Comparison of ENCODE assay signal across 8 cellular contexts in the genomic region with DNA sequence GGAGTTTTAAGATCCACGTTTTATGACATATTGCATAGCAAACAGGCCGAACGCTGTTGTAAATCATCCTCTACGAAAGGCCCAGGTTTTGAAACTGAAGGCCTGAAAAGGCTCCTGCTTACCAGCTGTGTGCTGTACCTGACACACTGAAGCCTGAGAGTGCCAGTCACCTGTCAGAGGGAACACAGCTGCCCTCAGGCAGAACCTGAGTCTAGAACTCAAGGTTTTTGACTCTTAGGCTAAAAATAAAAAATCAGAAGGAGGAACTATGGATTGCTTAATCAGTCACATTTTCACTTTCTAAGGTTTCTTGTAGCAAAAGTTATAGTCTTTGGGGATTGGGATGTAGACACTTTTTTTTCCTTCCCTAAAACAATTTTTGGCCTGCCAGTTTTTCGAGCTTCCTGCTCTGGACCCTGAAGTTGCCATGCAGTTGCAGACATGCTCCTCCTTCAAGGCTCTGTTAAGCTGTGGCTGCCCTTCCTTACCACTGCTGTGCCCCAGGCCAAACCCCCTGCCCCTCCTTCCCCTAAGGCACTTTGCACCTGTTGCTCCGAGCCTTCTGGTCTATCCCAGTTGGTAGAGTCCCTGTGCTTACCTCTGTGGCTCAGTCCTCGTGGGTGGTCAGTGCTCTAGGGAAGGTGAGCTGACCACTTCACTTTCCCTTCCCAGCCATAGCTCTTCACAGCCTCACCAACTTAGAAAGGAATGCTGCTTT. TPM values are rescaled to one million over a fixed set of nuclear protein-coding genes. Genes with fewer than 3 reads are reported as not detected.
DNase-seq lines count a peak whose midpoint lies in the region; ATAC-seq and TF ChIP-seq lines count a peak whose summit lies in the region.

No MANE protein-coding gene starts in this region.

- H3K27me3 ChIP-seq in GM23248 (replicated peaks; ENCODE audit: insufficient read depth) (no peaks in the 10 kb centered on the region), OCI-LY3 (ENCODE audit: low read depth, low read length) (no peaks in the 10 kb centered on the region), foreskin keratinocyte (no peaks in the 10 kb centered on the region), gastrocnemius medialis (no peaks in the 10 kb centered on the region), MG63 (no peaks in the 10 kb centered on the region)

- H3K4me3 ChIP-seq in GM23248 (no peak overlapping the region; the same call in 1 of the 2 replicates), OCI-LY3 (ENCODE audit: low read length) (peak overlapping the region; percentile 60), gastrocnemius medialis (no peak overlapping the region), MG63 (no peak overlapping the region)

- H3K4me1 ChIP-seq in GM23248 (ENCODE audit: insufficient read depth) (peaks cover 54% of the 10 kb centered on the region), OCI-LY3 (ENCODE audit: low read length) (peaks cover 43% of the 10 kb centered on the region), foreskin keratinocyte (peaks cover 31% of the 10 kb centered on the region), gastrocnemius medialis (peaks cover 44 to 46% of the 10 kb centered on the region in 2 donors)

- peak overlapping the region; percentile 40 for H3K4me2 ChIP-seq in GM23248 (ENCODE audit: unreplicated experiment)
- H3K4me2 ChIP-seq in OCI-LY3 (ENCODE audit: low read length): peak overlapping the region; percentile 92

- no peaks in the 10 kb centered on the region for H4K20me1 ChIP-seq in GM23248 (ENCODE audit: insufficient read depth)
- H4K20me1 ChIP-seq in OCI-LY3 (ENCODE audit: insufficient read depth, low read length): peaks cover 27% of the 10 kb centered on the region

- in situ Hi-C loops in GM23248 (cut with MboI): loop anchor here (10.0 kb wide), 1 partner anchor 145 kb away; no protein-coding TSS in a partner anchor
- in situ Hi-C loops in gastrocnemius medialis (cut with MboI; ENCODE audit: low sequenced_read_pairs in 4 of 4): loop anchor here (5.0 to 25.0 kb wide), 7 partner anchors 65 to 455 kb away; a partner anchor contains a TSS

- POLR2A ChIA-PET in GM10248 (lab: Yijun Ruan, JAX): interaction anchor here (1.1 kb wide), 1 partner anchor 184 kb away, joined by 4 read pairs; a partner anchor contains a TSS

- H2AFZ ChIP-seq in GM23248 (no peak overlapping the region), OCI-LY3 (ENCODE audit: low read depth, low read length) (no peak overlapping the region)

- intact Hi-C loops in gastrocnemius medialis (cut with DNase I; ENCODE audit: low total_unique reads): loop anchor here (2.0 to 10.0 kb wide), 3 partner anchors 55 to 595 kb away; a partner anchor contains a TSS

- no peak for TF ChIP-seq POLR2A in gastrocnemius medialis (IDR thresholded peaks at IDR 0.05)

- peak overlapping the region; percentile 64 for H3K27ac ChIP-seq in GM23248
- peak overlapping the region; percentile 69 for H3K27ac ChIP-seq in OCI-LY3 (ENCODE audit: low read length)
- no peak overlapping the region for H3K27ac ChIP-seq in foreskin keratinocyte
- peak overlapping the region; percentile 35 to 72 (median 50) for H3K27ac ChIP-seq in gastrocnemius medialis

- TF ChIP-seq CTCF in OCI-LY3 (IDR thresholded peaks at IDR 0.05; ENCODE audit: low read depth, low read length) (no peak), foreskin keratinocyte (conservative IDR thresholded peaks at IDR 0.05) (no peak), gastrocnemius medialis (IDR thresholded peaks at IDR 0.05 in 4 of 5, conservative IDR thresholded peaks at IDR 0.05 in 1 of 5) (no peak), GM10248 (IDR thresholded peaks at IDR 0.05; ENCODE audit: control extremely low read depth, extremely low read depth, low read depth, missing control alignments) (no peak)

- H3K79me2 ChIP-seq in GM23248 (ENCODE audit: insufficient read depth): peaks cover 89% of the 10 kb centered on the region
- H3K79me2 ChIP-seq in OCI-LY3 (ENCODE audit: low read length): peaks cover 35% of the 10 kb centered on the region

- 73 to 81% methylated on average over 6 to 7 of the region's 7 CpGs for WGBS in GM23248 (ENCODE audit: low coverage in 1 of 2, low lambda C conversion rate in 2 of 2, missing lambda C conversion rate in 2 of 2), 2 experiments

- ATAC-seq in foreskin keratinocyte: peak; percentile 43
- ATAC-seq in gastrocnemius medialis: peak; percentile 53 to 55
- no peak for ATAC-seq in HG03045 (IDR thresholded peaks at IDR 0.05; ENCODE audit: unreplicated experiment)

- DNase-seq in GM23248: no peak
- DNase-seq in foreskin keratinocyte: no peak
- peak; percentile 11 to 27 for DNase-seq in gastrocnemius medialis
- no peak for DNase-seq in foreskin melanocyte
- DNase-seq in GM10248 (ENCODE audit: extremely low spot score): no peak
- no peak for DNase-seq in MG63

- H3K36me3 ChIP-seq in GM23248 (ENCODE audit: low read depth): peaks cover 8% of the 10 kb centered on the region; the same call in 1 of the 2 replicates
- peaks cover 12% of the 10 kb centered on the region for H3K36me3 ChIP-seq in OCI-LY3 (replicated peaks; ENCODE audit: low read depth, low read length)
- peaks cover 0 to 17% of the 10 kb centered on the region in 2 donors for H3K36me3 ChIP-seq in gastrocnemius medialis
- peaks cover 5% of the 10 kb centered on the region for H3K36me3 ChIP-seq in MG63

- CTCF ChIA-PET in GM10248 (lab: Yijun Ruan, JAX): interaction anchor here (0.8 to 7.8 kb wide), 70 partner anchors 8 to 602 kb away, joined by 3 to 186 read pairs (median 6); a partner anchor contains a TSS

- H3K9me3 ChIP-seq in GM23248 (ENCODE audit: low read depth) (no peaks in the 10 kb centered on the region), OCI-LY3 (ENCODE audit: insufficient read depth, low read length) (no peaks in the 10 kb centered on the region), gastrocnemius medialis (no peaks in the 10 kb centered on the region), MG63 (no peaks in the 10 kb centered on the region)

- peaks cover 65% of the 10 kb centered on the region for H3F3A ChIP-seq in GM23248 (ENCODE audit: insufficient read depth)

- H3K9ac ChIP-seq in GM23248 (no peak overlapping the region; the same call in 1 of the 2 replicates), OCI-LY3 (ENCODE audit: low read length) (peak overlapping the region; percentile 39)

- no peaks in the 10 kb centered on the region for H3K9me2 ChIP-seq in GM23248 (ENCODE audit: insufficient read depth)

RNA-seq across cellular contexts. Expression of a gene that starts 56.6 kb away (rescaled TPM):
- total RNA-seq in GM23248 (2014; rRNA removed; shearing (Covaris generic)): 12.6 and 16.7 TPM in 2 replicates
- polyA plus RNA-seq in GM23248 (2016; fragmentation: Nextera tagmentation; extraction: Ambion mirVana): 7.4 and 7.8 TPM in 2 replicates
- total RNA-seq in foreskin keratinocyte: 11.5 and 13.3 TPM in 2 replicates
- polyA plus RNA-seq in foreskin keratinocyte: 3.1 and 4.1 TPM in 2 replicates
- total RNA-seq in gastrocnemius medialis: 10 to 100 TPM in 1 of 4 donors, 1 to 10 TPM in 3; 5.7 to 12.2 (median 7.0) TPM
- 5.0 and 19.1 TPM in 2 replicates for total RNA-seq in MG63 (2014; rRNA removed; shearing (Covaris generic); ENCODE audit: low replicate concordance)

RNA-seq across cellular contexts. Expression of a gene that starts 56.6 kb away (rescaled TPM):
- total RNA-seq in GM23248 (2014; rRNA removed; shearing (Covaris generic)): 87.4 and 90.5 TPM in 2 replicates
- polyA plus RNA-seq in GM23248 (2016; fragmentation: Nextera tagmentation; extraction: Ambion mirVana) (31.9 and 32.7 TPM in 2 replicates), foreskin keratinocyte (3.5 and 4.1 TPM in 2 replicates)
- total RNA-seq in foreskin keratinocyte (13.9 and 20.1 TPM in 2 replicates), gastrocnemius medialis (1 to 10 TPM in 3 of 4 donors, under 1 TPM in 1; 0.90 to 7.3 (median 2.6) TPM)
- total RNA-seq in MG63 (2014; rRNA removed; shearing (Covaris generic); ENCODE audit: low replicate concordance): 21.5 and 28.0 TPM in 2 replicates

Comparison
In these comparisons a context has a peak if more than half of its experiments do, and no peak if none do; other contexts are left out.
1. DNase-seq: peak in gastrocnemius medialis (2 of 2); none in GM23248 (single experiment), foreskin keratinocyte (0 of 2), foreskin melanocyte (single experiment), GM10248 (single experiment) and MG63 (single experiment).